Comparison of ENCODE assay signal across 8 cellular contexts in genomic region chr6:21595265-21595950, GRCh38. TPM values are rescaled to one million over a fixed set of nuclear protein-coding genes. Genes with fewer than 3 reads are reported as not detected.
A peak's percentile ranks its signal among the peaks of the same experiment; 100 is the strongest.
DNase-seq lines count a peak whose midpoint lies in the region; ATAC-seq and TF ChIP-seq lines count a peak whose summit lies in the region.

No MANE protein-coding gene starts in this region.

- peaks cover 24% of the 10 kb centered on the region for H3K4me1 Mint-ChIP-seq in chondrocyte (ENCODE audit: low read depth)

- peak; percentile 16 for ATAC-seq in HG02610 (IDR thresholded peaks at IDR 0.05; ENCODE audit: unreplicated experiment)

- peaks cover 0 to 3% (median 0%) of the 10 kb centered on the region in 5 donors for H3K36me3 ChIP-seq in subcutaneous abdominal adipose tissue (ENCODE audit: control insufficient read depth in 5 of 5, insufficient read depth in 5 of 5, low read length in 5 of 5)

- H3K27me3 ChIP-seq in subcutaneous abdominal adipose tissue (ENCODE audit: control insufficient read depth in 5 of 5, insufficient read depth in 4 of 5, low read length in 5 of 5): no peaks in the 10 kb centered on the region

- no peaks in the 10 kb centered on the region for H3K9me3 ChIP-seq in subcutaneous abdominal adipose tissue (ENCODE audit: control insufficient read depth in 5 of 5, low read length in 5 of 5)

- peaks cover 23% of the 10 kb centered on the region for H3K36me3 Mint-ChIP-seq in chondrocyte (ENCODE audit: low read depth)

- intact Hi-C loops in lower leg skin (cut with DNase I; ENCODE audit: low total_unique reads): no loop called here

- WGBS in lower leg skin, 2 donors: 3 to 4% methylated on average over 31 to 40 of the region's 95 CpGs

- no peaks in the 10 kb centered on the region for H3K9me3 Mint-ChIP-seq in chondrocyte (ENCODE audit: low read depth)

- peaks cover 2 to 48% (median 40%) of the 10 kb centered on the region in 5 donors for H3K4me1 ChIP-seq in subcutaneous abdominal adipose tissue (ENCODE audit: control insufficient read depth in 5 of 5, insufficient read depth in 5 of 5, low read length in 5 of 5)

- TF ChIP-seq CTCF in chondrocyte (IDR thresholded peaks at IDR 0.05) (no peak), lower leg skin (IDR thresholded peaks at IDR 0.05) (no peak)

- H3K27ac ChIP-seq in subcutaneous abdominal adipose tissue (ENCODE audit: low read depth, low read length): peak overlapping the region; percentile 81

- H3K9ac ChIP-seq in subcutaneous abdominal adipose tissue (ENCODE audit: low read length in 5 of 5): peak overlapping the region; percentile 68 to 79 (median 78)

- H3K4me3 Mint-ChIP-seq in chondrocyte (ENCODE audit: unreplicated experiment): peak overlapping the region; percentile 97

- H3K27me3 Mint-ChIP-seq in chondrocyte (ENCODE audit: low read depth): no peaks in the 10 kb centered on the region

- TF ChIP-seq POLR2A in lower leg skin (IDR thresholded peaks at IDR 0.05): no peak

- H3K27ac Mint-ChIP-seq in chondrocyte (ENCODE audit: unreplicated experiment): peak overlapping the region; percentile 98

- DNase-seq in NCI-H82 (lab: John Stamatoyannopoulos, UW) (peak; percentile 65), NCI-H82 treated with DMSO at 0.1 percent for 48 hours (lab: John Stamatoyannopoulos, UW; ENCODE audit: unreplicated experiment) (no peak), RKO (ENCODE audit: low spot score) (peak; percentile 33), chondrocyte (ENCODE audit: low spot score) (no peak), lower leg skin (ENCODE audit: low spot score in 2 of 2) (peak; percentile 51 to 91)
- DNase-seq in effector CD4-positive, alpha-beta T cell: no peak

- H3K4me3 ChIP-seq in lower leg skin (ENCODE audit: low read depth, poor library complexity, severe bottlenecking) (peak overlapping the region; percentile 87), subcutaneous abdominal adipose tissue (ENCODE audit: low read depth in 1 of 5, low read length in 5 of 5) (peak overlapping the region; percentile 76 to 97 (median 93))

RNA-seq across cellular contexts. Expression of gene SOX4, which starts 1.9 kb away (rescaled TPM):
- total RNA-seq in chondrocyte (46.4 to 61.7 TPM (median 60.8 TPM) in 3 replicates), lower leg skin (10 to 100 TPM; 11.4 to 28.7 (median 13.6) TPM)

Comparison
In these comparisons a context has a peak if more than half of its experiments do, and no peak if none do; other contexts are left out.
1. DNase-seq: peak in NCI-H82 (single experiment), RKO (single experiment) and lower leg skin (2 of 2); none in NCI-H82 treated with DMSO at 0.1 percent for 48 hours (single experiment), chondrocyte (single experiment) and effector CD4-positive, alpha-beta T cell (single experiment).